ENCODE assay signal across 36 cellular contexts in the genomic region with DNA sequence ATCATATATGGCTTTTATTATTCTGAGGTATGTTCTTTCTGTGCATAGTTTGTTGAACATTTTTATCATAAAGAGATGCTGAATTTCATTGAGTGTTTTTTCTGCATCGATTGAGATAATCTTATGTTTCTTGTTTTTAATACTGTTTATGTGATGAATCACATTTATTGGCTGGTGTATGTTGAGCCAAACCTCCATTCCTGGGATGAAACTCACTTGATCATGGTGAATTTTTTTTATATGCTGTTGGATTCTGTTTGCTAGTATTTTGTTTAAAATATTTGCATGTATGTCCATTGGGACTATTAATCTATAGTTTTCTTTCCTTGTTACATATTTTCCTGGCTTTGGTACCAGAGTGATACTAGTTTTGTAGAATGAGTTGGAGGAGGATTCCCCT.
"Had no signal": no experiment of that assay in that cellular context is flagged by ENCODE, and none has a peak within 500 bp of the region (broad histone marks: within the 10 kb centered on the region; RNA-seq: fewer than 3 reads in every experiment).

No MANE protein-coding gene starts in this region.

- H3K4me3 ChIP-seq: Peyer's patch, SJSA1 had no signal

- H3K27ac Mint-ChIP-seq: activated B cell treated with CpG ODN at 0.5 μM for 24 hours; activated CD4-positive, alpha-beta memory T cell treated with anti-CD3 and anti-CD28 coated beads, Interleukin-2, amount 10 ng/mL, durations not matched to agents 7 days and 5 days; activated CD8-positive, alpha-beta memory T cell treated with anti-CD3 and anti-CD28 coated beads, Interleukin-2, amount 10 ng/mL, durations not matched to agents 7 days and 5 days; activated naive CD4-positive, alpha-beta T cell treated with anti-CD3 and anti-CD28 coated beads, Interleukin-2, amount 10 ng/mL, durations not matched to agents 7 days and 5 days; activated naive CD8-positive, alpha-beta T cell; activated naive CD8-positive, alpha-beta T cell treated with anti-CD3 and anti-CD28 coated beads, Interleukin-2, amount 50 U/mL, for 24 hours; T-cell had no signal

- H3K27me3 Mint-ChIP-seq: activated B cell treated with CpG ODN at 0.5 μM for 24 hours; activated CD4-positive, alpha-beta memory T cell treated with anti-CD3 and anti-CD28 coated beads, Interleukin-2, amount 10 ng/mL, durations not matched to agents 7 days and 5 days; activated CD8-positive, alpha-beta memory T cell treated with anti-CD3 and anti-CD28 coated beads, Interleukin-2, amount 10 ng/mL, durations not matched to agents 7 days and 5 days; activated naive CD4-positive, alpha-beta T cell treated with anti-CD3 and anti-CD28 coated beads, Interleukin-2, amount 10 ng/mL, durations not matched to agents 7 days and 5 days; activated naive CD8-positive, alpha-beta T cell; activated naive CD8-positive, alpha-beta T cell treated with anti-CD3 and anti-CD28 coated beads, Interleukin-2, amount 50 U/mL, for 24 hours; T-cell had no signal

- H3K27me3 ChIP-seq: brain microvascular endothelial cell, Peyer's patch, SJSA1 had no signal

- ATAC-seq: activated CD8-positive, alpha-beta memory T cell treated with anti-CD3 and anti-CD28 coated beads, Interleukin-2, amount 10 ng/mL, durations not matched to agents 7 days and 5 days; activated naive CD8-positive, alpha-beta T cell treated with anti-CD3 and anti-CD28 coated beads, Interleukin-2, amount 50 U/mL, for 24 hours; PC-3; T-cell had no signal

- H3K27ac ChIP-seq: brain microvascular endothelial cell, Peyer's patch, SJSA1, VCaP had no signal

- H3K9me3 ChIP-seq: Peyer's patch, SJSA1 had no signal

- H3K4me1 Mint-ChIP-seq: activated B cell treated with CpG ODN at 0.5 μM for 24 hours; activated CD4-positive, alpha-beta memory T cell treated with anti-CD3 and anti-CD28 coated beads, Interleukin-2, amount 10 ng/mL, durations not matched to agents 7 days and 5 days; activated CD8-positive, alpha-beta memory T cell treated with anti-CD3 and anti-CD28 coated beads, Interleukin-2, amount 10 ng/mL, durations not matched to agents 7 days and 5 days; activated naive CD4-positive, alpha-beta T cell treated with anti-CD3 and anti-CD28 coated beads, Interleukin-2, amount 10 ng/mL, durations not matched to agents 7 days and 5 days; activated naive CD8-positive, alpha-beta T cell treated with anti-CD3 and anti-CD28 coated beads, Interleukin-2, amount 50 U/mL, for 24 hours; T-cell had no signal

- H3K4me3 Mint-ChIP-seq: activated B cell treated with CpG ODN at 0.5 μM for 24 hours; activated CD4-positive, alpha-beta memory T cell treated with anti-CD3 and anti-CD28 coated beads, Interleukin-2, amount 10 ng/mL, durations not matched to agents 7 days and 5 days; activated CD8-positive, alpha-beta memory T cell treated with anti-CD3 and anti-CD28 coated beads, Interleukin-2, amount 10 ng/mL, durations not matched to agents 7 days and 5 days; activated naive CD4-positive, alpha-beta T cell treated with anti-CD3 and anti-CD28 coated beads, Interleukin-2, amount 10 ng/mL, durations not matched to agents 7 days and 5 days; activated naive CD8-positive, alpha-beta T cell; activated naive CD8-positive, alpha-beta T cell treated with anti-CD3 and anti-CD28 coated beads, Interleukin-2, amount 50 U/mL, for 24 hours; T-cell had no signal

- H3K4me2 ChIP-seq: SK-N-SH had no signal

- H3K9ac ChIP-seq: SK-N-SH had no signal

- H3K4me1 ChIP-seq: Peyer's patch, SJSA1 had no signal

- DNase-seq: activated B cell treated with CpG ODN at 0.5 μM for 24 hours; activated CD4-positive, alpha-beta memory T cell treated with anti-CD3 and anti-CD28 coated beads, Interleukin-2, amount 10 ng/mL, durations not matched to agents 7 days and 5 days; activated CD4-positive, alpha-beta T cell treated with anti-CD3 and anti-CD28 coated beads for 48 hours; activated CD4-positive, CD25-positive, alpha-beta regulatory T cell treated with anti-CD3 and anti-CD28 coated beads, Interleukin-2, amount 50 U/mL, for 72 hours; activated CD8-positive, alpha-beta memory T cell treated with anti-CD3 and anti-CD28 coated beads for 24 hours; activated CD8-positive, alpha-beta memory T cell treated with anti-CD3 and anti-CD28 coated beads, Interleukin-2, amount 10 ng/mL, durations not matched to agents 7 days and 5 days; activated CD8-positive, alpha-beta memory T cell treated with anti-CD3 and anti-CD28 coated beads, Interleukin-2, amount 50 U/mL, for 48 hours; activated effector memory CD4-positive, alpha-beta T cell treated with Interleukin-2 at 50 U/mL for 16 hours; activated naive CD4-positive, alpha-beta T cell treated with anti-CD3 and anti-CD28 coated beads, Interleukin-2, amount 10 ng/mL, durations not matched to agents 7 days and 5 days; activated naive CD8-positive, alpha-beta T cell treated with anti-CD3 and anti-CD28 coated beads, Interleukin-2, amount 50 U/mL, for 24 hours; activated T-cell treated with anti-CD3 and anti-CD28 coated beads, Interleukin-2, amount 50 U/mL, for 48 hours; amniotic stem cell; aorta; brain microvascular endothelial cell; central memory CD4-positive, alpha-beta T cell; Karpas-422; NCI-H1048; NCI-H1105 treated with DMSO at 0.1 percent for 48 hours; NCI-H1436; NCI-H1694; NCI-H1930; NCI-H510A; NCI-H526; NCI-H748 treated with DMSO at 0.1 percent for 48 hours; NK-92 treated with Interleukin-12 subunit alpha and Interleukin-12 subunit beta, amount 100 ng/mL, for 24 hours; PC-3; Peyer's patch; RPMI8226; SHP77 treated with DMSO at 0.1 percent for 48 hours; SK-N-SH; T-cell; T-helper 2 cell; T-helper 9 cell had no signal

- H3K36me3 ChIP-seq: brain microvascular endothelial cell, Peyer's patch, SJSA1 had no signal
